16 cellular contexts compared by ENCODE assay signal in genomic region chr11:129048911-129049310, GRCh38.
DNase-seq lines count a peak whose midpoint lies in the region; ATAC-seq, FAIRE-seq and TF ChIP-seq lines count a peak whose summit lies in the region.
"Had no signal": no experiment of that assay in that cellular context is flagged by ENCODE, and none has a peak within 500 bp of the region (broad histone marks: within the 10 kb centered on the region; RNA-seq: fewer than 3 reads in every experiment).

No MANE protein-coding gene starts in this region.

- H4K20me1 ChIP-seq in keratinocyte (ENCODE audit: control insufficient read depth, extremely low read depth, insufficient read depth, low read length) (no peaks in the 10 kb centered on the region), smooth muscle cell (ENCODE audit: low read depth) (peaks cover 6% of the 10 kb centered on the region), HepG2 (ENCODE audit: insufficient read depth, low read length) (no peaks in the 10 kb centered on the region)
- H4K20me1 ChIP-seq: BLaER1 had no signal

- no TSS peak for BruUV-seq in HepG2 (replicated peaks; lab: Mats Ljungman, UMichigan)

- peak overlapping the region; percentile 34 for H2AFZ ChIP-seq in keratinocyte (ENCODE audit: control insufficient read depth, low read length)
- H2AFZ ChIP-seq in smooth muscle cell (ENCODE audit: low read depth), result no peak overlapping the region
- H2AFZ ChIP-seq in HepG2 (ENCODE audit: low read length), result no peak overlapping the region

- FAIRE-seq in bronchial epithelial cell (lab: Jason Lieb, UNC) (no peak), keratinocyte (lab: Jason Lieb, UNC) (peak; percentile 95), HepG2 (lab: Jason Lieb, UNC) (no peak)
- FAIRE-seq: H1, HTR-8/SVneo had no signal

- no peaks in the 10 kb centered on the region for H3F3A ChIP-seq in smooth muscle cell (ENCODE audit: low read depth)

- no peaks in the 10 kb centered on the region for H3K79me2 ChIP-seq in keratinocyte (ENCODE audit: control insufficient read depth, insufficient read depth, low read length)
- no peaks in the 10 kb centered on the region for H3K79me2 ChIP-seq in smooth muscle cell (ENCODE audit: low read depth)
- no peaks in the 10 kb centered on the region for H3K79me2 ChIP-seq in HepG2 (ENCODE audit: insufficient read depth, low read length)

- H3K4me3 ChIP-seq in bronchial epithelial cell (ENCODE audit: low read depth, low read length), result no peak overlapping the region
- H3K4me3 ChIP-seq in keratinocyte (ENCODE audit: control insufficient read depth in 2 of 3, extremely low read depth in 1 of 3, insufficient read depth in 2 of 3, low read depth in 1 of 3, low read length in 3 of 3), result no peak overlapping the region
- H3K4me3 ChIP-seq in smooth muscle cell, result no peak overlapping the region
- H3K4me3 ChIP-seq in HepG2 (replicated peaks in 1 of 3; ENCODE audit: insufficient read depth in 1 of 3, low read depth in 2 of 3, low read length in 3 of 3), result no peak overlapping the region
- H3K4me3 ChIP-seq: BLaER1, HAP-1 had no signal

- TF ChIP-seq EP300 in HepG2 (IDR thresholded peaks at IDR 0.05; ENCODE audit: low read depth in 2 of 2, low read length in 2 of 2) (no peak), HepG2 (CRISPR knock-in tag; IDR thresholded peaks at IDR 0.05; ENCODE audit: borderline replicate concordance) (no peak)

- no peak overlapping the region for H3K27ac ChIP-seq in keratinocyte (ENCODE audit: control insufficient read depth, insufficient read depth, low read length)
- H3K27ac ChIP-seq in smooth muscle cell (ENCODE audit: low read depth), result peak overlapping the region; percentile 23
- H3K27ac ChIP-seq in HepG2 (ENCODE audit: extremely low read length, insufficient read depth, low read length), result no peak overlapping the region
- H3K27ac ChIP-seq: BLaER1 had no signal

- TF ChIP-seq CTCF in bronchial epithelial cell (IDR thresholded peaks at IDR 0.05; ENCODE audit: insufficient read depth, low read length, severe bottlenecking) (no peak), keratinocyte (optimal IDR thresholded peaks at IDR 0.05 in 1 of 3, IDR thresholded peaks at IDR 0.05 in 1 of 3, conservative IDR thresholded peaks at IDR 0.05 in 1 of 3; ENCODE audit: extremely low read depth in 1 of 3, insufficient read depth in 2 of 3, low read length in 3 of 3) (no peak), smooth muscle cell (IDR thresholded peaks at IDR 0.05; ENCODE audit: borderline replicate concordance, insufficient read depth, poor library complexity, severe bottlenecking) (no peak), HepG2 (CRISPR knock-in tag; IDR thresholded peaks at IDR 0.05) (no peak)

- intact Hi-C loops in HepG2 (cut with micrococcal nuclease; ENCODE audit: unreplicated experiment), result no loop called here

- DNase-seq in bronchial epithelial cell (ENCODE audit: low read depth) (peak; percentile 73), keratinocyte (ENCODE audit: low read depth, low spot score) (no peak), smooth muscle cell (lab: John Stamatoyannopoulos, UW; ENCODE audit: unreplicated experiment) (no peak), activated T-cell treated with anti-CD3 and anti-CD28 coated beads for 4 hours (no peak), GM03348 (ENCODE audit: low spot score) (no peak), activated gamma-delta T cell treated with Interleukin-2 at 50 U/mL for 16 hours (no peak), HepG2 (ENCODE audit: low spot score) (no peak)
- DNase-seq: Caco-2; CD8-positive, alpha-beta memory T cell; DMS53; GF-D8 had no signal

- TF ChIP-seq POLR2A in HepG2 (IDR thresholded peaks at IDR 0.05; ENCODE audit: insufficient read depth in 1 of 2, low read depth in 2 of 2, low read length in 2 of 2), result no peak

- 64% methylated on average over 4 of the region's 4 CpGs for whole genome bisulfite sequencing in smooth muscle cell (ENCODE audit: low lambda C conversion rate)
- 94% methylated on average over 4 of the region's 4 CpGs for WGBS in HepG2 (ENCODE audit: low lambda C conversion rate)

- peak overlapping the region; percentile 70 for H3K4me2 ChIP-seq in keratinocyte (ENCODE audit: control insufficient read depth, extremely low read depth, insufficient read depth, low read depth, low read length)
- H3K4me2 ChIP-seq in smooth muscle cell, result no peak overlapping the region
- no peak overlapping the region for H3K4me2 ChIP-seq in HepG2 (ENCODE audit: low read depth, low read length)
- H3K4me2 ChIP-seq: BLaER1 had no signal

- H3K36me3 ChIP-seq in bronchial epithelial cell (ENCODE audit: control insufficient read depth, insufficient read depth, low read length) (no peaks in the 10 kb centered on the region), keratinocyte (ENCODE audit: control insufficient read depth in 2 of 2, extremely low read depth in 1 of 2, insufficient read depth in 2 of 2, low read length in 2 of 2) (no peaks in the 10 kb centered on the region), smooth muscle cell (ENCODE audit: low read depth) (no peaks in the 10 kb centered on the region), HepG2 (replicated peaks in 1 of 2; ENCODE audit: control insufficient read depth in 1 of 2, insufficient read depth in 2 of 2, low read length in 2 of 2) (no peaks in the 10 kb centered on the region)
- H3K36me3 ChIP-seq: BLaER1, HAP-1 had no signal

- H3K9ac ChIP-seq in keratinocyte (ENCODE audit: control insufficient read depth, extremely low read depth, insufficient read depth, low read length), result no peak overlapping the region
- no peak overlapping the region for H3K9ac ChIP-seq in smooth muscle cell (ENCODE audit: low read depth)
- no peak overlapping the region for H3K9ac ChIP-seq in HepG2 (ENCODE audit: insufficient read depth, low read depth, low read length)
- H3K9ac ChIP-seq: BLaER1 had no signal

- dilution Hi-C loops in keratinocyte (cut with MboI; ENCODE audit: extremely low pct_ligation_motif_present, low sequenced_read_pairs), result no loop called here

- H3K27me3 ChIP-seq in bronchial epithelial cell (ENCODE audit: control insufficient read depth, insufficient read depth, low read length) (no peaks in the 10 kb centered on the region), keratinocyte (ENCODE audit: control insufficient read depth, extremely low read depth, insufficient read depth, low read length) (no peaks in the 10 kb centered on the region), smooth muscle cell (ENCODE audit: low read depth) (no peaks in the 10 kb centered on the region), HepG2 (ENCODE audit: control insufficient read depth in 1 of 2, insufficient read depth in 2 of 2, low read length in 2 of 2) (no peaks in the 10 kb centered on the region)
- H3K27me3 ChIP-seq: BLaER1 had no signal

- H3K4me1 ChIP-seq in keratinocyte (ENCODE audit: control insufficient read depth, extremely low read depth, insufficient read depth, low read length) (peaks cover 9% of the 10 kb centered on the region), smooth muscle cell (ENCODE audit: low read depth) (no peaks in the 10 kb centered on the region), HepG2 (ENCODE audit: insufficient read depth, low read length) (no peaks in the 10 kb centered on the region)
- H3K4me1 ChIP-seq: BLaER1, Caco-2, HAP-1 had no signal

- no peaks in the 10 kb centered on the region for H3K9me1 ChIP-seq in keratinocyte (ENCODE audit: control insufficient read depth, extremely low read depth, insufficient read depth, low read length)

- POLR2A ChIA-PET in HepG2 (lab: Yijun Ruan, JAX), result no interaction called here

- H3K9me3 ChIP-seq in keratinocyte (ENCODE audit: control insufficient read depth, low read depth, low read length), result no peaks in the 10 kb centered on the region
- H3K9me3 ChIP-seq in smooth muscle cell (replicated peaks; ENCODE audit: low read depth), result no peaks in the 10 kb centered on the region
- H3K9me3 ChIP-seq in HepG2 (ENCODE audit: low read length), result no peaks in the 10 kb centered on the region
- H3K9me3 ChIP-seq: BLaER1, Caco-2, HAP-1 had no signal

- no peak for TF ChIP-seq RAD21 in HepG2 (CRISPR knock-in tag; IDR thresholded peaks at IDR 0.05)

- peak; percentile 11 for ATAC-seq in esophagus mucosa
- ATAC-seq in HepG2, result no peak

- in situ Hi-C loops in HepG2 (cut with HindIII; ENCODE audit: extremely low pct_ligation_motif_present, low pct_unique_long_range_greater_than_20kb), result no loop called here

- CTCF ChIA-PET in HepG2 (lab: Yijun Ruan, JAX; ENCODE audit: low intra/inter-chr PET ratio, low total read pairs), result no interaction called here

TF ChIP-seq in HepG2, 621 proteins besides CTCF, POLR2A, EP300 and RAD21 (continues in another document):
- no peak for TF ChIP-seq ZNF207 (IDR thresholded peaks at IDR 0.05; ENCODE audit: borderline replicate concordance)
- no peak for TF ChIP-seq TCF7 (IDR thresholded peaks at IDR 0.05; ENCODE audit: low read depth)
- no peak for TF ChIP-seq GMEB1 (CRISPR knock-in tag; IDR thresholded peaks at IDR 0.05; ENCODE audit: borderline replicate concordance)
- no peak for TF ChIP-seq MYC (CRISPR knock-in tag; IDR thresholded peaks at IDR 0.05; ENCODE audit: borderline replicate concordance)
- TF ChIP-seq MAX (IDR thresholded peaks at IDR 0.05), result no peak
- no peak for TF ChIP-seq REPIN1 (CRISPR knock-in tag; IDR thresholded peaks at IDR 0.05; ENCODE audit: borderline replicate concordance, low read depth)
- TF ChIP-seq ZNF841 (CRISPR knock-in tag; IDR thresholded peaks at IDR 0.05; ENCODE audit: borderline replicate concordance), result no peak
- TF ChIP-seq NKX3-1 (CRISPR knock-in tag; IDR thresholded peaks at IDR 0.05), result no peak
- TF ChIP-seq MIER2 (CRISPR knock-in tag; IDR thresholded peaks at IDR 0.05), result no peak
